Comparison of ENCODE assay signal across 13 cellular contexts in genomic region chr5:139592289-139592688, GRCh38. TPM values are rescaled to one million over a fixed set of nuclear protein-coding genes. Genes with fewer than 3 reads are reported as not detected.
DNase-seq lines count a peak whose midpoint lies in the region; ATAC-seq and TF ChIP-seq lines count a peak whose summit lies in the region.
"Had no signal": no experiment of that assay in that cellular context is flagged by ENCODE, and none has a peak within 500 bp of the region (broad histone marks: within the 10 kb centered on the region; RNA-seq: fewer than 3 reads in every experiment).

No MANE protein-coding gene starts in this region.

- no peak overlapping the region for H3K18ac ChIP-seq in H9 (ENCODE audit: insufficient read length, low read depth, low read length)

- H4K5ac ChIP-seq in H9 (ENCODE audit: insufficient read length, low read depth, low read length), result no peak overlapping the region

- H4K20me1 ChIP-seq in H9 (ENCODE audit: control insufficient read depth, insufficient read depth, insufficient read length), result no peaks in the 10 kb centered on the region

- peaks cover 2% of the 10 kb centered on the region for H3K9me3 Mint-ChIP-seq in activated naive CD4-positive, alpha-beta T cell treated with anti-CD3 and anti-CD28 coated beads for 36 hours
- no peaks in the 10 kb centered on the region for H3K9me3 Mint-ChIP-seq in H9
- no peaks in the 10 kb centered on the region for H3K9me3 Mint-ChIP-seq in stimulated activated effector memory CD8-positive, alpha-beta T cell treated with anti-CD3 and anti-CD28 coated beads, Interleukin-12 subunit alpha, Interleukin-12 subunit beta, amount 100 ng/mL, for 72 hours

- no peak for DNase-seq in activated naive CD4-positive, alpha-beta T cell treated with anti-CD3 and anti-CD28 coated beads for 36 hours
- no peak for DNase-seq in activated naive CD4-positive, alpha-beta T cell treated with Interleukin-2 at 50 U/mL for 16 hours
- DNase-seq in H9 (no peak), RWPE2 (ENCODE audit: low spot score) (no peak), SK-N-DZ (ENCODE audit: low spot score) (no peak), putamen (ENCODE audit: low spot score) (no peak), mucosa of gallbladder (ENCODE audit: low spot score) (no peak)
- no peak for DNase-seq in stimulated activated effector memory CD8-positive, alpha-beta T cell treated with anti-CD3 and anti-CD28 coated beads, Interleukin-12 subunit alpha, Interleukin-12 subunit beta, amount 100 ng/mL, for 72 hours (ENCODE audit: low spot score in 2 of 2)
- DNase-seq: DND-41, midbrain, NCI-H2081 treated with DMSO at 0.1 percent for 48 hours had no signal

- H3K9me3 ChIP-seq in H9 (ENCODE audit: control insufficient read depth, low read depth, low read length) (no peaks in the 10 kb centered on the region), RWPE2 (ENCODE audit: severe bottlenecking) (no peaks in the 10 kb centered on the region)
- H3K9me3 ChIP-seq: ascending aorta had no signal

- CTCF ChIA-PET in activated naive CD4-positive, alpha-beta T cell treated with anti-CD3 and anti-CD28 coated beads for 36 hours (lab: Charles Lee), result interaction anchor here (0.7 to 1.6 kb wide), 6 partner anchors 13 to 176 kb away, joined by 3 to 5 read pairs (median 4); partner anchors contain the start of gene UBE2D2

- WGBS in H9 (ENCODE audit: extremely low coverage, insufficient read length, low lambda C conversion rate), result no CpG with 5 or more reads among the region's 3 CpGs

- H3K56ac ChIP-seq in H9 (ENCODE audit: insufficient read length, low read depth, low read length), result no peak overlapping the region

- H3K36me3 ChIP-seq in RWPE2 (ENCODE audit: low read depth), result peaks cover 30% of the 10 kb centered on the region

- no peak overlapping the region for H3K4me2 ChIP-seq in H9 (ENCODE audit: insufficient read depth, insufficient read length, low read length)

- H3K27ac ChIP-seq in H9 (ENCODE audit: insufficient read length, low read depth, low read length) (no peak overlapping the region), RWPE2 (ENCODE audit: poor library complexity, severe bottlenecking) (peak overlapping the region; percentile 37)

- H3K27me3 Mint-ChIP-seq in activated naive CD4-positive, alpha-beta T cell treated with anti-CD3 and anti-CD28 coated beads for 36 hours (ENCODE audit: low read depth), result no peaks in the 10 kb centered on the region
- H3K27me3 Mint-ChIP-seq in H9 (ENCODE audit: low read depth), result no peaks in the 10 kb centered on the region
- H3K27me3 Mint-ChIP-seq: type B pancreatic cell had no signal

- no peak overlapping the region for H4K91ac ChIP-seq in H9 (ENCODE audit: insufficient read length, low read depth, low read length)

- H3K14ac ChIP-seq in H9 (ENCODE audit: insufficient read depth, low read length), result no peak overlapping the region

- no peak overlapping the region for H2BK12ac ChIP-seq in H9 (ENCODE audit: insufficient read length, low read depth, low read length)

- no peak overlapping the region for H2BK5ac ChIP-seq in H9 (ENCODE audit: insufficient read length, low read length)

- H3K4me3 Mint-ChIP-seq in activated naive CD4-positive, alpha-beta T cell treated with anti-CD3 and anti-CD28 coated beads for 36 hours, result no peak overlapping the region
- no peak overlapping the region for H3K4me3 Mint-ChIP-seq in H9
- no peak overlapping the region for H3K4me3 Mint-ChIP-seq in stimulated activated effector memory CD8-positive, alpha-beta T cell treated with anti-CD3 and anti-CD28 coated beads, Interleukin-12 subunit alpha, Interleukin-12 subunit beta, amount 100 ng/mL, for 72 hours
- H3K4me3 Mint-ChIP-seq: type B pancreatic cell had no signal

- H3K79me1 ChIP-seq in H9 (ENCODE audit: insufficient read depth, low read depth, low read length, poor library complexity, severe bottlenecking), result peaks cover 15% of the 10 kb centered on the region

- no peak overlapping the region for H4K8ac ChIP-seq in H9 (replicated peaks; ENCODE audit: insufficient read length, low read depth, low read length)

- no peak overlapping the region for H2BK20ac ChIP-seq in H9 (ENCODE audit: low read depth, low read length, poor library complexity, severe bottlenecking)

- H3K9ac ChIP-seq in H9 (ENCODE audit: extremely low read depth, insufficient read length, low read length), result no peak overlapping the region

- no peak overlapping the region for H2BK15ac ChIP-seq in H9 (ENCODE audit: low read depth, low read length)

- no peak overlapping the region for H3K4ac ChIP-seq in H9 (ENCODE audit: low read depth, low read length)

- H3K4me1 ChIP-seq in H9 (ENCODE audit: insufficient read depth, low read length) (peaks cover 4% of the 10 kb centered on the region), RWPE2 (ENCODE audit: insufficient read depth, poor library complexity, severe bottlenecking) (peaks cover 13% of the 10 kb centered on the region)

- no peak overlapping the region for H2AK5ac ChIP-seq in H9 (ENCODE audit: insufficient read length, low read length)

- peak overlapping the region; percentile 24 for H3K27ac Mint-ChIP-seq in activated naive CD4-positive, alpha-beta T cell treated with anti-CD3 and anti-CD28 coated beads for 36 hours
- H3K27ac Mint-ChIP-seq in H9, result peak overlapping the region in 2 of 3 experiments; percentile 75 to 77; a peak in 2 of 7 replicates
- H3K27ac Mint-ChIP-seq in stimulated activated effector memory CD8-positive, alpha-beta T cell treated with anti-CD3 and anti-CD28 coated beads, Interleukin-12 subunit alpha, Interleukin-12 subunit beta, amount 100 ng/mL, for 72 hours, result peak overlapping the region; percentile 65
- H3K27ac Mint-ChIP-seq: type B pancreatic cell had no signal

- H3K27me3 ChIP-seq in H9 (ENCODE audit: insufficient read depth, low read length) (no peaks in the 10 kb centered on the region), RWPE2 (ENCODE audit: insufficient read depth, poor library complexity, severe bottlenecking) (no peaks in the 10 kb centered on the region)
- H3K27me3 ChIP-seq: ascending aorta had no signal

- no peak for ATAC-seq in RWPE2 (ENCODE audit: low read depth)
- no peak for ATAC-seq in stimulated activated effector memory CD8-positive, alpha-beta T cell treated with anti-CD3 and anti-CD28 coated beads, Interleukin-12 subunit alpha, Interleukin-12 subunit beta, amount 100 ng/mL, for 72 hours

- no peak overlapping the region for H3K23ac ChIP-seq in H9 (ENCODE audit: insufficient read length, low read depth, low read length)

- H3K36me3 Mint-ChIP-seq in activated naive CD4-positive, alpha-beta T cell treated with anti-CD3 and anti-CD28 coated beads for 36 hours (ENCODE audit: low read depth), result peaks cover 14% of the 10 kb centered on the region
- peaks cover 13 to 41% (median 22%) of the 10 kb centered on the region in 3 experiments for H3K36me3 Mint-ChIP-seq in H9 (ENCODE audit: insufficient read depth in 1 of 3, low read depth in 3 of 3)
- peaks cover 55% of the 10 kb centered on the region for H3K36me3 Mint-ChIP-seq in stimulated activated effector memory CD8-positive, alpha-beta T cell treated with anti-CD3 and anti-CD28 coated beads, Interleukin-12 subunit alpha, Interleukin-12 subunit beta, amount 100 ng/mL, for 72 hours

- intact Hi-C loops in activated naive CD4-positive, alpha-beta T cell treated with anti-CD3 and anti-CD28 coated beads for 36 hours (cut with micrococcal nuclease), result no loop called here

- no peaks in the 10 kb centered on the region for H3K23me2 ChIP-seq in H9 (ENCODE audit: insufficient read length, low read depth, low read length, poor library complexity, severe bottlenecking)

- no peak overlapping the region for H2AFZ ChIP-seq in H9 (ENCODE audit: low read length)

- no peak overlapping the region for H2BK120ac ChIP-seq in H9 (ENCODE audit: low read depth, low read length, poor library complexity, severe bottlenecking)

- no peak overlapping the region for H3K4me3 ChIP-seq in RWPE2 (ENCODE audit: severe bottlenecking)
- H3K4me3 ChIP-seq: ascending aorta had no signal

- peaks cover 13% of the 10 kb centered on the region; the same call in 1 of the 2 replicates for H3K79me2 ChIP-seq in H9 (ENCODE audit: insufficient read depth, low read length)

- peaks cover 60% of the 10 kb centered on the region for H3K4me1 Mint-ChIP-seq in activated naive CD4-positive, alpha-beta T cell treated with anti-CD3 and anti-CD28 coated beads for 36 hours (ENCODE audit: low read depth)
- H3K4me1 Mint-ChIP-seq in H9, result peaks cover 16 to 18% of the 10 kb centered on the region in 2 experiments
- H3K4me1 Mint-ChIP-seq in stimulated activated effector memory CD8-positive, alpha-beta T cell treated with anti-CD3 and anti-CD28 coated beads, Interleukin-12 subunit alpha, Interleukin-12 subunit beta, amount 100 ng/mL, for 72 hours, result peaks cover 34% of the 10 kb centered on the region

- no peak overlapping the region for H3T11ph ChIP-seq in H9 (ENCODE audit: low read length)

- TF ChIP-seq CTCF in H9 (conservative IDR thresholded peaks at IDR 0.05), result no peak
- TF ChIP-seq CTCF in RWPE2 (IDR thresholded peaks at IDR 0.05; ENCODE audit: poor library complexity, severe bottlenecking), result no peak

RNA-seq across cellular contexts. Expression of gene UBE2D2, which starts 31.1 kb away (rescaled TPM):
- 100 to 1,000 TPM; 221 to 243 TPM for total RNA-seq in activated naive CD4-positive, alpha-beta T cell treated with anti-CD3 and anti-CD28 coated beads for 36 hours
- total RNA-seq in H9 (2021) (231 and 236 TPM in 2 replicates), mucosa of gallbladder (101 TPM)
- polyA plus RNA-seq in SK-N-DZ (2014; cell fraction: cytosol; rRNA removed), result 116 and 132 TPM in 2 replicates
- 92.7 and 104 TPM in 2 replicates for polyA plus RNA-seq in SK-N-DZ (2014; cell fraction: nucleus; rRNA removed)

RNA-seq across cellular contexts. Expression of gene CXXC5, which starts 55.9 kb away (rescaled TPM):
- total RNA-seq in activated naive CD4-positive, alpha-beta T cell treated with anti-CD3 and anti-CD28 coated beads for 36 hours, result 1 to 10 TPM; 1.2 to 1.7 TPM
- 105 and 107 TPM in 2 replicates for total RNA-seq in H9 (2021)
- 24.9 and 31.1 TPM in 2 replicates for polyA plus RNA-seq in SK-N-DZ (2014; cell fraction: cytosol; rRNA removed)
- polyA plus RNA-seq in SK-N-DZ (2014; cell fraction: nucleus; rRNA removed), result 15.4 and 23.8 TPM in 2 replicates
- 71.7 TPM for total RNA-seq in mucosa of gallbladder

Comparison
In these comparisons a context has a peak if more than half of its experiments do, and no peak if none do; other contexts are left out.
1. H3K27ac Mint-ChIP-seq: peak in every context shown above with its lines; median percentile 76 in H9; 65 in stimulated activated effector memory CD8-positive, alpha-beta T cell treated with anti-CD3 and anti-CD28 coated beads, Interleukin-12 subunit alpha, Interleukin-12 subunit beta, amount 100 ng/mL, for 72 hours; 24 in activated naive CD4-positive, alpha-beta T cell treated with anti-CD3 and anti-CD28 coated beads for 36 hours.
2. RNA of gene CXXC5, which starts 55.9 kb away (total RNA-seq): 105 to 107 TPM in H9 and 71.7 TPM in mucosa of gallbladder (single experiment); 1.2 to 1.7 TPM in activated naive CD4-positive, alpha-beta T cell treated with anti-CD3 and anti-CD28 coated beads for 36 hours; every median in the first group is over 10 times any median in the second.